ENCODE assay signal across 8 cellular contexts in genomic region chrX:40468033-40468979, GRCh38.
DNase-seq lines count a peak whose midpoint lies in the region; ATAC-seq and TF ChIP-seq lines count a peak whose summit lies in the region.

No MANE protein-coding gene starts in this region.

- in situ Hi-C loops in KBM-7 (cut with MboI; ENCODE audit: low pct_unique_long_range_greater_than_20kb, low sequenced_read_pairs), result no loop called here
- in situ Hi-C loops in gastrocnemius medialis (cut with MboI; ENCODE audit: low sequenced_read_pairs in 4 of 4), result no loop called here

- POLR2A ChIA-PET in CD4-positive, alpha-beta memory T cell (lab: Charles Lee; ENCODE audit: partially characterized antibody), result interaction anchor here (0.8 to 1.1 kb wide), 2 partner anchors 8 to 297 kb away, joined by 3 read pairs; no protein-coding TSS in a partner anchor
- POLR2A ChIA-PET in OCI-LY7 (lab: Charles Lee), result no interaction called here

- no peaks in the 10 kb centered on the region for H3K9me3 ChIP-seq in CD4-positive, alpha-beta memory T cell (ENCODE audit: control insufficient read depth in 1 of 2, low read length in 2 of 2)
- H3K9me3 ChIP-seq in OCI-LY7 (ENCODE audit: low read length), result no peaks in the 10 kb centered on the region
- no peaks in the 10 kb centered on the region for H3K9me3 ChIP-seq in right atrium auricular region
- H3K9me3 ChIP-seq in gastrocnemius medialis, result no peaks in the 10 kb centered on the region

- no peak overlapping the region for H3K4me3 ChIP-seq in CD4-positive, alpha-beta memory T cell (ENCODE audit: low read length in 2 of 2)
- H3K4me3 ChIP-seq in OCI-LY7 (ENCODE audit: low read depth, low read length, poor library complexity, severe bottlenecking), result no peak overlapping the region
- H3K4me3 ChIP-seq in right atrium auricular region, result no peak overlapping the region
- H3K4me3 ChIP-seq in gastrocnemius medialis, result no peak overlapping the region

- BruUV-seq in OCI-LY7 (replicated peaks; lab: Mats Ljungman, UMichigan), result no TSS peak

- peaks cover 27% of the 10 kb centered on the region for H3K4me1 ChIP-seq in CD4-positive, alpha-beta memory T cell (ENCODE audit: insufficient read depth, low read length)
- H3K4me1 ChIP-seq in OCI-LY7 (ENCODE audit: insufficient read depth, low read length, poor library complexity, severe bottlenecking) (peaks cover 10% of the 10 kb centered on the region), right atrium auricular region (no peaks in the 10 kb centered on the region), gastrocnemius medialis (no peaks in the 10 kb centered on the region)

- ATAC-seq in GM19023 (IDR thresholded peaks at IDR 0.05; ENCODE audit: unreplicated experiment) (peak; percentile 61), gastrocnemius medialis (peak; percentile 74 to 79)

- H3K36me3 Mint-ChIP-seq in CD4-positive, alpha-beta memory T cell, result no peaks in the 10 kb centered on the region

- peaks cover 0 to 2% of the 10 kb centered on the region in 2 donors for H3K27me3 Mint-ChIP-seq in CD4-positive, alpha-beta memory T cell

- peak overlapping the region in 2 of 7 donors; percentile 25 to 65 for H3K27ac Mint-ChIP-seq in CD4-positive, alpha-beta memory T cell

- no peaks in the 10 kb centered on the region for H3K9me2 ChIP-seq in OCI-LY7 (ENCODE audit: insufficient read depth, low read length)

- no peak for TF ChIP-seq POLR2A in gastrocnemius medialis (IDR thresholded peaks at IDR 0.05)

- no peak overlapping the region for H3K27ac ChIP-seq in CD4-positive, alpha-beta memory T cell (ENCODE audit: low read depth, low read length)
- H3K27ac ChIP-seq in OCI-LY7 (ENCODE audit: low read depth, low read length, poor library complexity, severe bottlenecking) (no peak overlapping the region), angular gyrus (ENCODE audit: low read depth, low read length) (peak overlapping the region; percentile 76), right atrium auricular region (no peak overlapping the region), gastrocnemius medialis (no peak overlapping the region)

- peak; percentile 56 for TF ChIP-seq CTCF in OCI-LY7 (conservative IDR thresholded peaks at IDR 0.05; ENCODE audit: low read length)
- TF ChIP-seq CTCF in right atrium auricular region (IDR thresholded peaks at IDR 0.05), result peak in 1 of 2 donors; percentile 55
- peak in 1 of 5 experiments; percentile 27 for TF ChIP-seq CTCF in gastrocnemius medialis (IDR thresholded peaks at IDR 0.05 in 4 of 5, conservative IDR thresholded peaks at IDR 0.05 in 1 of 5)

- H3K4me1 Mint-ChIP-seq in CD4-positive, alpha-beta memory T cell, result peaks cover 16 to 35% (median 24%) of the 10 kb centered on the region in 4 donors

- CTCF ChIA-PET in CD4-positive, alpha-beta memory T cell (lab: Charles Lee; ENCODE audit: partially characterized antibody), result interaction anchor here (1.0 to 2.4 kb wide), 3 partner anchors 190 to 816 kb away, joined by 3 to 11 read pairs (median 3); no protein-coding TSS in a partner anchor
- CTCF ChIA-PET in OCI-LY7 (lab: Charles Lee; ENCODE audit: unreplicated experiment), result interaction anchor here (0.6 kb wide), 1 partner anchor 613 kb away, joined by 3 read pairs; no protein-coding TSS in a partner anchor

- 0 out of 2 replicates have a peak overlapping the region, but pooled peaks have one; percentile 5 for H3K4me2 ChIP-seq in OCI-LY7 (ENCODE audit: low read length)

- peak overlapping the region; percentile 41; the same call in 1 of the 2 replicates for H2AFZ ChIP-seq in OCI-LY7 (ENCODE audit: low read length)

- H3K36me3 ChIP-seq in CD4-positive, alpha-beta memory T cell (ENCODE audit: insufficient read depth, low read length), result no peaks in the 10 kb centered on the region
- H3K36me3 ChIP-seq in OCI-LY7 (ENCODE audit: insufficient read depth, low read length), result no peaks in the 10 kb centered on the region
- H3K36me3 ChIP-seq in right atrium auricular region, result no peaks in the 10 kb centered on the region
- H3K36me3 ChIP-seq in gastrocnemius medialis, result no peaks in the 10 kb centered on the region

- peak in 4 of 5 donors; percentile 21 to 37 (median 23) for DNase-seq in CD4-positive, alpha-beta memory T cell
- DNase-seq in KBM-7 (peak; percentile 87), OCI-LY7 (ENCODE audit: low spot score) (peak; percentile 48), right atrium auricular region (ENCODE audit: low spot score) (peak; percentile 66), gastrocnemius medialis (peak in 1 of 2 donors; percentile 22), NCI-H187 treated with DMSO at 0.1 percent for 48 hours (lab: John Stamatoyannopoulos, UW) (no peak)

- peaks cover 0 to 2% (median 0%) of the 10 kb centered on the region in 8 donors for H3K9me3 Mint-ChIP-seq in CD4-positive, alpha-beta memory T cell

- H4K20me1 ChIP-seq in OCI-LY7 (ENCODE audit: insufficient read depth, low read length), result no peaks in the 10 kb centered on the region

- H3K27me3 ChIP-seq in CD4-positive, alpha-beta memory T cell (ENCODE audit: insufficient read depth, low read length), result no peaks in the 10 kb centered on the region
- H3K27me3 ChIP-seq in right atrium auricular region (no peaks in the 10 kb centered on the region), gastrocnemius medialis (no peaks in the 10 kb centered on the region)

- intact Hi-C loops in CD4-positive, alpha-beta memory T cell (cut with micrococcal nuclease), result loop anchor here (2.0 to 10.0 kb wide), 2 partner anchors 654 to 1714 kb away; no protein-coding TSS in a partner anchor
- intact Hi-C loops in OCI-LY7 (cut with micrococcal nuclease; ENCODE audit: unreplicated experiment) (loop anchor here (5.0 kb wide), 2 partner anchors 296 to 656 kb away; no protein-coding TSS in a partner anchor), gastrocnemius medialis (cut with DNase I; ENCODE audit: low total_unique reads) (loop anchor here (10.0 kb wide), 1 partner anchor 654 kb away; no protein-coding TSS in a partner anchor)

- no peaks in the 10 kb centered on the region for H3K79me2 ChIP-seq in OCI-LY7 (ENCODE audit: insufficient read depth, low read depth, low read length)

- peak overlapping the region in 2 of 8 donors; percentile 15 to 45 for H3K4me3 Mint-ChIP-seq in CD4-positive, alpha-beta memory T cell
